25 cellular contexts compared by ENCODE assay signal in the genomic region with DNA sequence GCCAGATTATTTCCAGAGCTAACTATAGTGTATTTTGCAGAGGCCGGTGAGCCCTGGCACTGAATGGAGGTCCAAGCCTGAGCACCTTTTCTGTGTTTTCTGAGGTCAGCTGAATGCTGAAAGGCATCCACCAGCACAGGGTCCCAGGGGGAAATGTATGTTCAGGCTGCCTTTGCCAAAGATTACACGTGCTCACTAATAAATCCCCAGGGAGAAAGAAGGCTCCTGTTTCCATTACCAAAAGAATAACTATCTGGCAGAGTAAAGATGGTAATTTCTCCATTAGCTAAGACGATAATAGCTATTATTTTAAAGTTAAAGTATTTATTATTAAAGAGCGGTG.
DNase-seq lines count a peak whose midpoint lies in the region; ATAC-seq and TF ChIP-seq lines count a peak whose summit lies in the region.
"Had no signal": no experiment of that assay in that cellular context is flagged by ENCODE, and none has a peak within 500 bp of the region (broad histone marks: within the 10 kb centered on the region; RNA-seq: fewer than 3 reads in every experiment).

No MANE protein-coding gene starts in this region.

- H3K4me3 Mint-ChIP-seq in glutamatergic neuron (ENCODE audit: unreplicated experiment) = peak overlapping the region; percentile 22
- H3K4me3 Mint-ChIP-seq in T-helper 2 cell treated with Interferon-gamma antibody and Interleukin-4, amounts not matched to agents 5 μg/mL and 100 μg/mL, for 36 hours = no peak overlapping the region
- H3K4me3 Mint-ChIP-seq: CD14-positive monocyte; CD8-positive, alpha-beta memory T cell; H9; HFFc6; T-helper 17 cell had no signal

- H3K9me3 Mint-ChIP-seq in glutamatergic neuron (ENCODE audit: unreplicated experiment) = peaks cover 10% of the 10 kb centered on the region
- H3K9me3 Mint-ChIP-seq in T-helper 2 cell treated with Interferon-gamma antibody and Interleukin-4, amounts not matched to agents 5 μg/mL and 100 μg/mL, for 36 hours = no peaks in the 10 kb centered on the region
- H3K9me3 Mint-ChIP-seq: CD8-positive, alpha-beta memory T cell; H9; HFFc6 had no signal

- ATAC-seq in GM19351 (IDR thresholded peaks at IDR 0.05; ENCODE audit: unreplicated experiment) = no peak
- ATAC-seq in GM21528 (IDR thresholded peaks at IDR 0.05; ENCODE audit: low FRiP score, unreplicated experiment) = no peak
- ATAC-seq: K562, T-helper 17 cell had no signal

- no TSS peak for BruUV-seq in A673 (replicated peaks; lab: Mats Ljungman, UMichigan)

- no peaks in the 10 kb centered on the region for H3K9me3 ChIP-seq in A673 (ENCODE audit: low read depth, low read length, poor library complexity, severe bottlenecking)
- H3K9me3 ChIP-seq in BLaER1 treated with 17β-estradiol and CSF1 and Interleukin-3, amounts not matched to agents 10 nM and 100 nM (replicated peaks in 1 of 11) = peaks cover 0 to 10% (median 8%) of the 10 kb centered on the region in 11 experiments; a peak in 10 of 22 replicates
- H3K9me3 ChIP-seq: Peyer's patch, SK-N-SH had no signal

- H3K36me3 Mint-ChIP-seq in glutamatergic neuron (ENCODE audit: unreplicated experiment) = peaks cover 4% of the 10 kb centered on the region
- no peaks in the 10 kb centered on the region for H3K36me3 Mint-ChIP-seq in T-helper 2 cell treated with Interferon-gamma antibody and Interleukin-4, amounts not matched to agents 5 μg/mL and 100 μg/mL, for 36 hours (ENCODE audit: low read depth)
- H3K36me3 Mint-ChIP-seq: CD8-positive, alpha-beta memory T cell had no signal

- no peak overlapping the region for H3K27ac ChIP-seq in A673 (ENCODE audit: low read depth, low read length, poor library complexity, severe bottlenecking)
- H3K27ac ChIP-seq in BLaER1 treated with 17β-estradiol and CSF1 and Interleukin-3, amounts not matched to agents 10 nM and 100 nM = no peak overlapping the region
- H3K27ac ChIP-seq: GM23248, Peyer's patch had no signal

- peak overlapping the region; percentile 66 for H3K27ac Mint-ChIP-seq in glutamatergic neuron (ENCODE audit: unreplicated experiment)
- no peak overlapping the region for H3K27ac Mint-ChIP-seq in T-helper 2 cell treated with Interferon-gamma antibody and Interleukin-4, amounts not matched to agents 5 μg/mL and 100 μg/mL, for 36 hours
- H3K27ac Mint-ChIP-seq: HFFc6, T-helper 17 cell had no signal

- intact Hi-C loops in A673 (cut with micrococcal nuclease; ENCODE audit: unreplicated experiment) = no loop called here

- H3K27me3 ChIP-seq in A673 (replicated peaks; ENCODE audit: insufficient read depth, low read depth, low read length, poor library complexity) = no peaks in the 10 kb centered on the region
- H3K27me3 ChIP-seq in BLaER1 treated with 17β-estradiol and CSF1 and Interleukin-3, amounts not matched to agents 10 nM and 100 nM = no peaks in the 10 kb centered on the region
- H3K27me3 ChIP-seq: Peyer's patch had no signal

- TF ChIP-seq CTCF in A673 (conservative IDR thresholded peaks at IDR 0.05; ENCODE audit: low read depth, low read length) = no peak
- TF ChIP-seq CTCF in glutamatergic neuron (IDR thresholded peaks at IDR 0.05; ENCODE audit: partially characterized antibody, unreplicated experiment) = no peak

- H3K36me3 ChIP-seq in A673 (ENCODE audit: insufficient read depth, low read length, poor library complexity, severe bottlenecking) = no peaks in the 10 kb centered on the region
- peaks cover 0 to 36% (median 13%) of the 10 kb centered on the region in 11 experiments; a peak in 14 of 22 replicates for H3K36me3 ChIP-seq in BLaER1 treated with 17β-estradiol and CSF1 and Interleukin-3, amounts not matched to agents 10 nM and 100 nM
- H3K36me3 ChIP-seq: Peyer's patch had no signal

- peaks cover 0 to 24% (median 0%) of the 10 kb centered on the region in 11 experiments; a peak in 5 of 22 replicates for H4K20me1 ChIP-seq in BLaER1 treated with 17β-estradiol and CSF1 and Interleukin-3, amounts not matched to agents 10 nM and 100 nM

- DNase-seq in A673 (ENCODE audit: low spot score) (peak; percentile 26), NCI-H82 (lab: John Stamatoyannopoulos, UW) (peak; percentile 51), glutamatergic neuron (no peak), HCEC 1CT (no peak)
- DNase-seq in T-helper 2 cell treated with Interferon-gamma antibody and Interleukin-4, amounts not matched to agents 5 μg/mL and 100 μg/mL, for 36 hours (ENCODE audit: low spot score) = no peak
- DNase-seq: AML-193; CD8-positive, alpha-beta memory T cell; DMS153; H9; HFFc6; Kasumi-1; NCI-H2029; NCI-H524; OCI-M1; SHP77 treated with DMSO at 0.1 percent for 48 hours; SK-N-SH; SW 1271; T-helper 17 cell had no signal

- no peak overlapping the region for H3K4me3 ChIP-seq in A673 (ENCODE audit: low read depth, low read length, poor library complexity, severe bottlenecking)
- no peak overlapping the region for H3K4me3 ChIP-seq in BLaER1 treated with 17β-estradiol and CSF1 and Interleukin-3, amounts not matched to agents 10 nM and 100 nM
- H3K4me3 ChIP-seq: GM23248, K562, Peyer's patch had no signal

- peak overlapping the region in 7 of 11 experiments; percentile 16 to 71 (median 51); a peak in 13 of 22 replicates for H3K4me2 ChIP-seq in BLaER1 treated with 17β-estradiol and CSF1 and Interleukin-3, amounts not matched to agents 10 nM and 100 nM
- H3K4me2 ChIP-seq: SK-N-SH had no signal

- peaks cover 8% of the 10 kb centered on the region for H3K4me1 ChIP-seq in A673 (ENCODE audit: insufficient read depth, low read length, poor library complexity, severe bottlenecking)
- H3K4me1 ChIP-seq in BLaER1 treated with 17β-estradiol and CSF1 and Interleukin-3, amounts not matched to agents 10 nM and 100 nM = peaks cover 6 to 37% (median 20%) of the 10 kb centered on the region in 10 experiments; a peak in 17 of 20 replicates
- H3K4me1 ChIP-seq: Peyer's patch had no signal

- POLR2A ChIA-PET in A673 (lab: Charles Lee; ENCODE audit: low non-redundant PET) = interaction anchor here (0.6 kb wide), 1 partner anchor 918 kb away, joined by 3 read pairs; no protein-coding TSS in a partner anchor

- CTCF ChIA-PET in A673 (lab: Charles Lee) = no interaction called here

- H3K27me3 Mint-ChIP-seq in glutamatergic neuron (ENCODE audit: unreplicated experiment) = no peaks in the 10 kb centered on the region
- H3K27me3 Mint-ChIP-seq in T-helper 2 cell treated with Interferon-gamma antibody and Interleukin-4, amounts not matched to agents 5 μg/mL and 100 μg/mL, for 36 hours (ENCODE audit: low read depth) = peaks cover 2% of the 10 kb centered on the region
- H3K27me3 Mint-ChIP-seq: CD8-positive, alpha-beta memory T cell had no signal

- peaks cover 28% of the 10 kb centered on the region for H3K4me1 Mint-ChIP-seq in glutamatergic neuron (ENCODE audit: low read depth, unreplicated experiment)
- no peaks in the 10 kb centered on the region for H3K4me1 Mint-ChIP-seq in T-helper 2 cell treated with Interferon-gamma antibody and Interleukin-4, amounts not matched to agents 5 μg/mL and 100 μg/mL, for 36 hours (ENCODE audit: low read depth)
- H3K4me1 Mint-ChIP-seq: CD8-positive, alpha-beta memory T cell had no signal

- H3K9ac ChIP-seq in BLaER1 treated with 17β-estradiol and CSF1 and Interleukin-3, amounts not matched to agents 10 nM and 100 nM = no peak overlapping the region
- H3K9ac ChIP-seq: GM23248, SK-N-SH had no signal

Comparison
In these comparisons a context has a peak if more than half of its experiments do, and no peak if none do; other contexts are left out.
1. DNase-seq: peak in A673 (single experiment) and NCI-H82 (single experiment); none in glutamatergic neuron (single experiment), HCEC 1CT (single experiment) and T-helper 2 cell treated with Interferon-gamma antibody and Interleukin-4, amounts not matched to agents 5 μg/mL and 100 μg/mL, for 36 hours (single experiment).